ENCODE assay signal across 14 cellular contexts in genomic region chr9:135137398-135137832, GRCh38. TPM values are rescaled to one million over a fixed set of nuclear protein-coding genes. Genes with fewer than 3 reads are reported as not detected.
A peak's percentile ranks its signal among the peaks of the same experiment; 100 is the strongest.
DNase-seq lines count a peak whose midpoint lies in the region; ATAC-seq, FAIRE-seq and TF ChIP-seq lines count a peak whose summit lies in the region.
"Had no signal": no experiment of that assay in that cellular context is flagged by ENCODE, and none has a peak within 500 bp of the region (broad histone marks: within the 10 kb centered on the region; RNA-seq: fewer than 3 reads in every experiment).

No MANE protein-coding gene starts in this region.

- H2BK15ac ChIP-seq in H1 (ENCODE audit: low read length): no peak overlapping the region

- H3K27me3 ChIP-seq in GM23248 (replicated peaks; ENCODE audit: insufficient read depth): peaks cover 8% of the 10 kb centered on the region
- peaks cover 0 to 4% (median 0%) of the 10 kb centered on the region in 4 experiments; a peak in 3 of 7 replicates for H3K27me3 ChIP-seq in H1 (replicated peaks in 1 of 4; ENCODE audit: control insufficient read depth in 3 of 4, extremely low read depth in 1 of 4, insufficient read depth in 3 of 4, low read length in 3 of 4)

- H3K4me3 Mint-ChIP-seq in activated naive CD8-positive, alpha-beta T cell treated with anti-CD3 and anti-CD28 coated beads, Interleukin-2, amount 50 U/mL, for 24 hours: no peak overlapping the region

- no peak overlapping the region for H2AFZ ChIP-seq in GM23248
- no peak overlapping the region for H2AFZ ChIP-seq in H1 (ENCODE audit: low read length)

- TF ChIP-seq EP300 in H1 (IDR thresholded peaks at IDR 0.05; ENCODE audit: borderline replicate concordance in 1 of 2, low read depth in 2 of 2, low read length in 2 of 2): no peak

- H3K18ac ChIP-seq in H1 (ENCODE audit: extremely low read depth, low read length): peak overlapping the region; percentile 19; the same call in 1 of the 2 replicates

- no peak overlapping the region for H3K23ac ChIP-seq in H1 (ENCODE audit: insufficient read length)

- CTCF ChIA-PET in H1 (lab: Charles Lee; ENCODE audit: partially characterized antibody): interaction anchor here (0.7 to 3.2 kb wide), 5 partner anchors 9 to 276 kb away, joined by 3 to 13 read pairs (median 4); no protein-coding TSS in a partner anchor
- CTCF ChIA-PET in RWPE1 (lab: Yijun Ruan, JAX): interaction anchor here (0.6 kb wide), 1 partner anchor 652 kb away, joined by 3 read pairs; no protein-coding TSS in a partner anchor

- H3K4me3 ChIP-seq in GM23248 (no peak overlapping the region), H1 (ENCODE audit: extremely low read depth in 1 of 4, insufficient read depth in 2 of 4, low read depth in 3 of 4, low read length in 4 of 4) (no peak overlapping the region)
- H3K4me3 ChIP-seq: spleen had no signal

- H3K4me1 ChIP-seq in GM23248 (ENCODE audit: insufficient read depth): 0 out of 2 replicates have a peak, but pooled peaks cover 3% of the 10 kb centered on the region
- H3K4me1 ChIP-seq in H1 (replicated peaks in 1 of 4; ENCODE audit: control insufficient read depth in 3 of 4, insufficient read depth in 4 of 4, low read length in 3 of 4): peaks cover 2 to 9% (median 5%) of the 10 kb centered on the region in 4 experiments

- H3K9me3 Mint-ChIP-seq in activated naive CD8-positive, alpha-beta T cell treated with anti-CD3 and anti-CD28 coated beads, Interleukin-2, amount 50 U/mL, for 24 hours: no peaks in the 10 kb centered on the region

- H3K27me3 Mint-ChIP-seq in activated naive CD8-positive, alpha-beta T cell treated with anti-CD3 and anti-CD28 coated beads, Interleukin-2, amount 50 U/mL, for 24 hours: peaks cover 11% of the 10 kb centered on the region

- peak overlapping the region; percentile 81; the same call in 1 of the 2 replicates for H2BK5ac ChIP-seq in H1 (ENCODE audit: low read depth, low read length)

- H3K79me1 ChIP-seq in H1 (ENCODE audit: low read depth, low read length): no peaks in the 10 kb centered on the region

- H3K4me1 Mint-ChIP-seq in activated naive CD8-positive, alpha-beta T cell treated with anti-CD3 and anti-CD28 coated beads, Interleukin-2, amount 50 U/mL, for 24 hours: no peaks in the 10 kb centered on the region

- POLR2A ChIA-PET in H1 (lab: Charles Lee; ENCODE audit: partially characterized antibody) (interaction anchor here (0.8 to 1.3 kb wide), 2 partner anchors 9 to 40 kb away, joined by 3 to 4 read pairs; no protein-coding TSS in a partner anchor), RWPE1 (lab: Yijun Ruan, JAX; ENCODE audit: low non-redundant PET) (no interaction called here)

- no peak overlapping the region for H4K5ac ChIP-seq in H1 (ENCODE audit: insufficient read length, low read depth, low read length)

- TF ChIP-seq RAD21 in H1 (IDR thresholded peaks at IDR 0.05 in 1 of 2, conservative IDR thresholded peaks at IDR 0.05 in 1 of 2; ENCODE audit: low read depth in 2 of 2, low read length in 2 of 2): no peak

- no peak overlapping the region for H2BK12ac ChIP-seq in H1 (ENCODE audit: low read depth, low read length)

- no peak for ATAC-seq in HG03095 (IDR thresholded peaks at IDR 0.05; ENCODE audit: unreplicated experiment)
- ATAC-seq in activated naive CD8-positive, alpha-beta T cell treated with anti-CD3 and anti-CD28 coated beads, Interleukin-2, amount 50 U/mL, for 24 hours: no peak

- TF ChIP-seq POLR2A in H1 (IDR thresholded peaks at IDR 0.05; ENCODE audit: control extremely low read depth in 1 of 2, low read depth in 2 of 2, low read length in 2 of 2): no peak

- no peaks in the 10 kb centered on the region for H3K9me2 ChIP-seq in GM23248 (ENCODE audit: insufficient read depth)

- H2BK20ac ChIP-seq in H1 (ENCODE audit: low read length): no peak overlapping the region

- H3K79me2 ChIP-seq in GM23248 (ENCODE audit: insufficient read depth) (no peaks in the 10 kb centered on the region), H1 (ENCODE audit: control insufficient read depth in 1 of 2, insufficient read depth in 2 of 2, low read length in 2 of 2) (no peaks in the 10 kb centered on the region)

- no peak overlapping the region for H3K4me2 ChIP-seq in GM23248 (ENCODE audit: unreplicated experiment)
- no peak overlapping the region for H3K4me2 ChIP-seq in H1 (ENCODE audit: insufficient read depth in 1 of 2, low read depth in 2 of 2, low read length in 2 of 2)

- H4K91ac ChIP-seq in H1 (replicated peaks; ENCODE audit: insufficient read length, low read length): peak overlapping the region; percentile 36

- H4K20me1 ChIP-seq in GM23248 (ENCODE audit: insufficient read depth) (no peaks in the 10 kb centered on the region), H1 (replicated peaks in 1 of 2; ENCODE audit: control insufficient read depth in 1 of 2, insufficient read depth in 2 of 2, low read length in 2 of 2) (peaks cover 0 to 4% of the 10 kb centered on the region in 2 experiments)

- WGBS in GM23248 (ENCODE audit: low coverage in 1 of 2, low lambda C conversion rate in 2 of 2, missing lambda C conversion rate in 2 of 2), 2 experiments: 4 to 10% methylated on average over 9 of the region's 9 CpGs
- 61% methylated on average over 9 of the region's 9 CpGs; no CpG with 5 or more reads in 1 of the 2 experiments for WGBS in H1 (ENCODE audit: extremely low coverage in 1 of 2, insufficient coverage in 1 of 2, insufficient read length in 1 of 2, insufficient replicate concordance in 2 of 2, low coverage in 1 of 2, low lambda C conversion rate in 2 of 2, missing lambda C conversion rate in 1 of 2), 2 experiments

- H4K8ac ChIP-seq in H1 (ENCODE audit: extremely low read depth, insufficient read depth, low read length): no peak overlapping the region

- H3K9me3 ChIP-seq in GM23248 (ENCODE audit: low read depth) (no peaks in the 10 kb centered on the region), H1 (ENCODE audit: insufficient read depth in 2 of 2, low read depth in 1 of 2, low read length in 1 of 2) (peaks cover 11 to 21% of the 10 kb centered on the region in 2 experiments)

- FAIRE-seq in H1 (lab: Jason Lieb, UNC): no peak

- H3K27ac ChIP-seq in GM23248 (no peak overlapping the region), H1 (ENCODE audit: low read depth, low read length) (no peak overlapping the region), RWPE1 (no peak overlapping the region)
- H3K27ac ChIP-seq: spleen had no signal

- H3K9ac ChIP-seq in GM23248 (no peak overlapping the region), H1 (replicated peaks in 1 of 4; ENCODE audit: extremely low read depth in 1 of 4, low read depth in 3 of 4, low read length in 3 of 4) (no peak overlapping the region)

- H3K14ac ChIP-seq in H1 (ENCODE audit: insufficient read length): no peak overlapping the region

- H3K27ac Mint-ChIP-seq in activated naive CD8-positive, alpha-beta T cell treated with anti-CD3 and anti-CD28 coated beads, Interleukin-2, amount 50 U/mL, for 24 hours: no peak overlapping the region

- in situ Hi-C loops in GM23248 (cut with MboI): no loop called here

- H3K4ac ChIP-seq in H1 (replicated peaks; ENCODE audit: insufficient read length, low read depth, low read length): no peak overlapping the region

- no peaks in the 10 kb centered on the region for H3F3A ChIP-seq in GM23248 (ENCODE audit: insufficient read depth)

- H3K36me3 ChIP-seq in GM23248 (ENCODE audit: low read depth) (no peaks in the 10 kb centered on the region), H1 (ENCODE audit: control insufficient read depth in 2 of 4, insufficient read depth in 4 of 4, low read length in 3 of 4) (no peaks in the 10 kb centered on the region)
- H3K36me3 ChIP-seq: spleen had no signal

- no peak overlapping the region for H3K56ac ChIP-seq in H1 (replicated peaks; ENCODE audit: insufficient read length, low read depth, low read length)

- peak; percentile 75 for DNase-seq in GM23248
- peak; percentile 96 for DNase-seq in NCI-H69 (lab: John Stamatoyannopoulos, UW)
- no peak for DNase-seq in H1 (ENCODE audit: low read depth in 1 of 2, low spot score in 2 of 2)
- peak in 31 of 56 donors; percentile 3 to 78 (median 35) for DNase-seq in nucleus accumbens (lab: John Stamatoyannopoulos, UW)
- DNase-seq in RWPE1 (ENCODE audit: low spot score): no peak
- no peak for DNase-seq in hepatic stellate cell (ENCODE audit: low spot score)
- no peak for DNase-seq in activated naive CD8-positive, alpha-beta T cell treated with anti-CD3 and anti-CD28 coated beads, Interleukin-2, amount 50 U/mL, for 24 hours
- DNase-seq: activated CD8-positive, alpha-beta memory T cell treated with anti-CD3 and anti-CD28 coated beads, Interleukin-2, amount 50 U/mL, for 4 hours; central memory CD4-positive, alpha-beta T cell; MM.1S; spleen; stimulated activated CD8-positive, alpha-beta memory T cell treated with anti-CD3 and anti-CD28 coated beads, Interleukin-4, amount 100 ng/mL, for 48 hours had no signal

- no peaks in the 10 kb centered on the region for H3K36me3 Mint-ChIP-seq in activated naive CD8-positive, alpha-beta T cell treated with anti-CD3 and anti-CD28 coated beads, Interleukin-2, amount 50 U/mL, for 24 hours (ENCODE audit: low read depth)

- H3K23me2 ChIP-seq in H1 (ENCODE audit: low read depth, low read length): peaks cover 8% of the 10 kb centered on the region; the same call in 1 of the 2 replicates

- TF ChIP-seq CTCF in H1 (IDR thresholded peaks at IDR 0.05; ENCODE audit: control extremely low read depth in 1 of 3, insufficient read depth in 1 of 3, low read depth in 1 of 3, low read length in 3 of 3): no peak
- no peak for TF ChIP-seq CTCF in RWPE1 (conservative IDR thresholded peaks at IDR 0.05; ENCODE audit: low read depth)

- no peak overlapping the region for H2BK120ac ChIP-seq in H1 (replicated peaks; ENCODE audit: low read depth, low read length)

- no peak overlapping the region for H2AK5ac ChIP-seq in H1 (ENCODE audit: low read depth, low read length)

TF ChIP-seq in H1, 55 proteins besides CTCF, POLR2A, EP300 and RAD21 (continues in another document):
- no peak for TF ChIP-seq HDAC6 (IDR thresholded peaks at IDR 0.05; ENCODE audit: low read depth, low read length)
- peak; percentile 6; the same call in 1 of the 2 replicates for TF ChIP-seq KDM1A (IDR thresholded peaks at IDR 0.05; ENCODE audit: borderline replicate concordance, low read length)
- peak; percentile 99 for TF ChIP-seq BACH1 (IDR thresholded peaks at IDR 0.05; ENCODE audit: low read length)

RNA-seq across cellular contexts. Expression of gene OLFM1, which starts 49.9 kb away (rescaled TPM):
- 17.0 and 18.6 TPM in 2 replicates for total RNA-seq in GM23248 (2014; rRNA removed; shearing (Covaris generic))
- polyA plus RNA-seq in GM23248 (2016; fragmentation: Nextera tagmentation; extraction: Ambion mirVana): 31.4 TPM in 2 replicates
- 47.9 and 53.4 TPM in 2 replicates for total RNA-seq in H1 (2021; fragmentation: NEBNext Ultra II Directional; extraction: Animal tissue kit (Norgen Biotek cat#: 25700))
- polyA plus RNA-seq in H1 (2011; rRNA removed): 49.7 and 53.0 TPM in 2 replicates
- polyA plus RNA-seq in H1 (2011; cell fraction: cytosol; rRNA removed): 37.8 TPM
- 42.9 TPM for polyA plus RNA-seq in H1 (2011; cell fraction: nucleus; rRNA removed)
- 67.7 to 74.9 TPM (median 71.8 TPM) in 4 replicates for polyA plus RNA-seq in H1 (2012, experiment 1 of 2)
- 33.0 TPM for polyA plus RNA-seq in H1 (2012, experiment 2 of 2)
- polyA plus RNA-seq in H1 (2013, experiment 1 of 2): 44.2 TPM
- 49.5 TPM for polyA plus RNA-seq in H1 (2013, experiment 2 of 2)
- polyA minus RNA-seq in H1 (2011; rRNA and poly(A)+ RNA removed): 23.8 and 30.3 TPM in 2 replicates
- 18.1 TPM for polyA minus RNA-seq in H1 (2011; cell fraction: cytosol; rRNA and poly(A)+ RNA removed)
- 17.3 TPM for polyA minus RNA-seq in H1 (2011; cell fraction: nucleus; rRNA and poly(A)+ RNA removed)
- total RNA-seq: T-helper 2 cell treated with Interferon-gamma antibody and Interleukin-4, amounts not matched to agents 100 ng/mL and 5 ng/mL, for 36 hours had no signal

Comparison
In these comparisons a context has a peak if more than half of its experiments do, and no peak if none do; other contexts are left out.
1. DNase-seq: peak in GM23248 (single experiment), NCI-H69 (single experiment) and nucleus accumbens (31 of 56); none in H1 (0 of 2), RWPE1 (single experiment), hepatic stellate cell (single experiment) and activated naive CD8-positive, alpha-beta T cell treated with anti-CD3 and anti-CD28 coated beads, Interleukin-2, amount 50 U/mL, for 24 hours (single experiment).